ENCODE assay signal across 6 cellular contexts in genomic region chr19:57500400-57500799, GRCh38. TPM values are rescaled to one million over a fixed set of nuclear protein-coding genes. Genes with fewer than 3 reads are reported as not detected.
DNase-seq lines count a peak whose midpoint lies in the region; TF ChIP-seq lines count a peak whose summit lies in the region.
"Not testable (repeated sequence)": the region's sequence is repeated elsewhere in the genome, so short reads cannot be mapped to it uniquely, and the experiment has no call there.

No MANE protein-coding gene starts in this region.

- H3K9ac ChIP-seq in mesenchymal stem cell (ENCODE audit: low read length), result peak overlapping the region; percentile 87

- not testable (repeated sequence) for H2BK15ac ChIP-seq in mesenchymal stem cell (ENCODE audit: low read depth, poor library complexity, severe bottlenecking)

- H3K27ac Mint-ChIP-seq in activated T-helper 2 cell treated with anti-CD3 and anti-CD28 coated beads, Interferon-gamma antibody, Interleukin-2, Interleukin-4, amounts not matched to agents 10 μg/mL and 5 μg/mL and 100 μg/mL, durations not matched to agents 14 hours and 24 hours and 36 hours, result peak overlapping the region; percentile 8

- not testable (repeated sequence) for H3K18ac ChIP-seq in mesenchymal stem cell (ENCODE audit: low read depth in 1 of 2, low read length in 2 of 2)

- H3K14ac ChIP-seq in mesenchymal stem cell (ENCODE audit: low read length in 2 of 2), result peak overlapping the region in 1 of 2 experiments; percentile 41

- not testable (repeated sequence) for H2BK12ac ChIP-seq in mesenchymal stem cell (ENCODE audit: low read length in 2 of 2)

- not testable (repeated sequence) for H4K91ac ChIP-seq in mesenchymal stem cell (ENCODE audit: low read length)

- H3K9me3 ChIP-seq in esophagus squamous epithelium, result peaks cover 0 to 50% (median 30%) of the 10 kb centered on the region in 3 donors
- not testable (repeated sequence) for H3K9me3 ChIP-seq in mesenchymal stem cell (ENCODE audit: control insufficient read depth, low read length)

- peaks cover 60% of the 10 kb centered on the region for H3K9me3 Mint-ChIP-seq in activated T-helper 2 cell treated with anti-CD3 and anti-CD28 coated beads, Interferon-gamma antibody, Interleukin-2, Interleukin-4, amounts not matched to agents 10 μg/mL and 5 μg/mL and 100 μg/mL, durations not matched to agents 14 hours and 24 hours and 36 hours

- intact Hi-C loops in activated T-helper 2 cell treated with anti-CD3 and anti-CD28 coated beads, Interferon-gamma antibody, Interleukin-2, Interleukin-4, amounts not matched to agents 10 μg/mL and 5 μg/mL and 100 μg/mL, durations not matched to agents 14 hours and 24 hours and 36 hours (cut with micrococcal nuclease); esophagus squamous epithelium (cut with DNase I): not testable (repeated sequence)

- H2BK120ac ChIP-seq in mesenchymal stem cell (ENCODE audit: low read depth, low read length), result not testable (repeated sequence)

- H3K27ac ChIP-seq in esophagus squamous epithelium; mesenchymal stem cell (ENCODE audit: low read length, poor library complexity, severe bottlenecking): not testable (repeated sequence)

- peak; percentile 6 for DNase-seq in GF-D8 (lab: John Stamatoyannopoulos, UW)
- peak; percentile 16 for DNase-seq in NCI-H2171 treated with DMSO at 0.1 percent for 48 hours (lab: John Stamatoyannopoulos, UW)
- not testable (repeated sequence) for DNase-seq in activated T-helper 2 cell treated with anti-CD3 and anti-CD28 coated beads, Interferon-gamma antibody, Interleukin-2, Interleukin-4, amounts not matched to agents 10 μg/mL and 5 μg/mL and 100 μg/mL, durations not matched to agents 14 hours and 24 hours and 36 hours (ENCODE audit: low spot score); esophagus squamous epithelium (lab: John Stamatoyannopoulos, UW)
- DNase-seq in mesenchymal stem cell, result peak; percentile 43
- DNase-seq in stromal cell of bone marrow (ENCODE audit: low read depth), result peak; percentile 26

- not testable (repeated sequence) for H2BK5ac ChIP-seq in mesenchymal stem cell (ENCODE audit: low read depth, low read length, poor library complexity, severe bottlenecking)

- H3K79me1 ChIP-seq in mesenchymal stem cell (replicated peaks; ENCODE audit: low read length, poor library complexity, severe bottlenecking), result peaks cover 29% of the 10 kb centered on the region

- H3K4me3 ChIP-seq in esophagus squamous epithelium, result peak overlapping the region in 3 of 4 donors; percentile 83 to 93 (median 88)
- H3K4me3 ChIP-seq in mesenchymal stem cell (ENCODE audit: insufficient read depth in 1 of 2, low read depth in 1 of 2, low read length in 2 of 2), result peak overlapping the region in 1 of 2 experiments; percentile 78

- H4K8ac ChIP-seq in mesenchymal stem cell (ENCODE audit: low read length), result not testable (repeated sequence)

- H3K27me3 ChIP-seq in esophagus squamous epithelium; mesenchymal stem cell (ENCODE audit: control insufficient read depth in 1 of 2, insufficient read depth in 1 of 2, low read length in 2 of 2): not testable (repeated sequence)

- WGBS in esophagus squamous epithelium, 2 donors, result 0 to 7% methylated on average over 1 of the region's 4 CpGs
- WGBS in mesenchymal stem cell, result 19% methylated on average over 2 of the region's 4 CpGs

- TF ChIP-seq POLR2A in esophagus squamous epithelium (IDR thresholded peaks at IDR 0.05), result not testable (repeated sequence)

- not testable (repeated sequence) for TF ChIP-seq CTCF in esophagus squamous epithelium (IDR thresholded peaks at IDR 0.05)

- H3K4ac ChIP-seq in mesenchymal stem cell (ENCODE audit: low read depth in 1 of 2, low read length in 2 of 2), result not testable (repeated sequence)

- not testable (repeated sequence) for H2AFZ ChIP-seq in mesenchymal stem cell (ENCODE audit: low read depth, low read length)

- H3K36me3 ChIP-seq in esophagus squamous epithelium (peaks cover 3 to 43% (median 3%) of the 10 kb centered on the region in 3 donors), mesenchymal stem cell (ENCODE audit: control insufficient read depth in 1 of 2, insufficient read depth in 2 of 2, low read depth in 1 of 2, low read length in 2 of 2) (peaks cover 26 to 27% of the 10 kb centered on the region in 2 experiments)

- H3K4me3 Mint-ChIP-seq in activated T-helper 2 cell treated with anti-CD3 and anti-CD28 coated beads, Interferon-gamma antibody, Interleukin-2, Interleukin-4, amounts not matched to agents 10 μg/mL and 5 μg/mL and 100 μg/mL, durations not matched to agents 14 hours and 24 hours and 36 hours (ENCODE audit: low read depth), result peak overlapping the region; percentile 76

- peaks cover 16% of the 10 kb centered on the region for H3K4me1 Mint-ChIP-seq in activated T-helper 2 cell treated with anti-CD3 and anti-CD28 coated beads, Interferon-gamma antibody, Interleukin-2, Interleukin-4, amounts not matched to agents 10 μg/mL and 5 μg/mL and 100 μg/mL, durations not matched to agents 14 hours and 24 hours and 36 hours (ENCODE audit: low read depth)

- H3K4me2 ChIP-seq in mesenchymal stem cell (ENCODE audit: low read length, poor library complexity, severe bottlenecking), result peak overlapping the region; percentile 75

- not testable (repeated sequence) for H3K27me3 Mint-ChIP-seq in activated T-helper 2 cell treated with anti-CD3 and anti-CD28 coated beads, Interferon-gamma antibody, Interleukin-2, Interleukin-4, amounts not matched to agents 10 μg/mL and 5 μg/mL and 100 μg/mL, durations not matched to agents 14 hours and 24 hours and 36 hours (ENCODE audit: low read depth)

- H3K36me3 Mint-ChIP-seq in activated T-helper 2 cell treated with anti-CD3 and anti-CD28 coated beads, Interferon-gamma antibody, Interleukin-2, Interleukin-4, amounts not matched to agents 10 μg/mL and 5 μg/mL and 100 μg/mL, durations not matched to agents 14 hours and 24 hours and 36 hours (ENCODE audit: low read depth), result peaks cover 56% of the 10 kb centered on the region

- H3K4me1 ChIP-seq in esophagus squamous epithelium; mesenchymal stem cell (ENCODE audit: control insufficient read depth, insufficient read depth, low read depth, low read length): not testable (repeated sequence)

- not testable (repeated sequence) for H2AK5ac ChIP-seq in mesenchymal stem cell (ENCODE audit: low read length, severe bottlenecking)

- not testable (repeated sequence) for H3K23ac ChIP-seq in mesenchymal stem cell (ENCODE audit: low read length in 2 of 2)

RNA-seq across cellular contexts. Expression of gene ZNF773, which starts 0.7 kb away (rescaled TPM):
- total RNA-seq in activated T-helper 2 cell treated with anti-CD3 and anti-CD28 coated beads, Interferon-gamma antibody, Interleukin-2, Interleukin-4, amounts not matched to agents 10 μg/mL and 5 μg/mL and 100 μg/mL, durations not matched to agents 14 hours and 24 hours and 36 hours, result 4.5 and 6.0 TPM in 2 replicates
- 10 to 100 TPM in 1 of 4 donors, 1 to 10 TPM in 3; 1.9 to 14.5 (median 5.8) TPM for total RNA-seq in esophagus squamous epithelium
- polyA plus RNA-seq in mesenchymal stem cell (2013, experiment 1 of 2), result 5.2 TPM
- 4.7 TPM for polyA plus RNA-seq in mesenchymal stem cell (2013, experiment 2 of 2)

RNA-seq across cellular contexts. Expression of gene ZNF419, which starts 12.8 kb away (rescaled TPM):
- 4.8 and 5.1 TPM in 2 replicates for total RNA-seq in activated T-helper 2 cell treated with anti-CD3 and anti-CD28 coated beads, Interferon-gamma antibody, Interleukin-2, Interleukin-4, amounts not matched to agents 10 μg/mL and 5 μg/mL and 100 μg/mL, durations not matched to agents 14 hours and 24 hours and 36 hours
- 1 to 10 TPM in 3 of 4 donors, under 1 TPM in 1; 0.87 to 8.0 (median 3.3) TPM for total RNA-seq in esophagus squamous epithelium
- polyA plus RNA-seq in mesenchymal stem cell (2013, experiment 1 of 2), result 5.6 TPM
- 5.6 TPM for polyA plus RNA-seq in mesenchymal stem cell (2013, experiment 2 of 2)

RNA-seq across cellular contexts. Expression of gene ZNF772, which starts 23.0 kb away (rescaled TPM):
- 2.0 and 2.3 TPM in 2 replicates for total RNA-seq in activated T-helper 2 cell treated with anti-CD3 and anti-CD28 coated beads, Interferon-gamma antibody, Interleukin-2, Interleukin-4, amounts not matched to agents 10 μg/mL and 5 μg/mL and 100 μg/mL, durations not matched to agents 14 hours and 24 hours and 36 hours
- total RNA-seq in esophagus squamous epithelium, result 10 to 100 TPM in 1 of 4 donors, 1 to 10 TPM in 3; 3.3 to 10.9 (median 6.3) TPM
- 4.6 TPM for polyA plus RNA-seq in mesenchymal stem cell (2013, experiment 1 of 2)
- polyA plus RNA-seq in mesenchymal stem cell (2013, experiment 2 of 2), result 4.5 TPM

RNA-seq across cellular contexts. Expression of gene ZNF549, which starts 26.8 kb away (rescaled TPM):
- total RNA-seq in activated T-helper 2 cell treated with anti-CD3 and anti-CD28 coated beads, Interferon-gamma antibody, Interleukin-2, Interleukin-4, amounts not matched to agents 10 μg/mL and 5 μg/mL and 100 μg/mL, durations not matched to agents 14 hours and 24 hours and 36 hours, result 3.5 and 4.1 TPM in 2 replicates
- total RNA-seq in esophagus squamous epithelium, result 1 to 10 TPM; 1.3 to 4.8 (median 2.3) TPM
- 2.3 TPM for polyA plus RNA-seq in mesenchymal stem cell (2013, experiment 1 of 2)
- polyA plus RNA-seq in mesenchymal stem cell (2013, experiment 2 of 2), result 2.1 TPM

RNA-seq across cellular contexts. Expression of gene VN1R1, which starts 43.5 kb away (rescaled TPM):
- 0.09 TPM in 1 of 2 replicates, not detected in the other for total RNA-seq in activated T-helper 2 cell treated with anti-CD3 and anti-CD28 coated beads, Interferon-gamma antibody, Interleukin-2, Interleukin-4, amounts not matched to agents 10 μg/mL and 5 μg/mL and 100 μg/mL, durations not matched to agents 14 hours and 24 hours and 36 hours
- 1 to 10 TPM in 1 of 4 donors, under 1 TPM in 1, not detected in 2; 0.40 to 1.1 TPM for total RNA-seq in esophagus squamous epithelium
- polyA plus RNA-seq in mesenchymal stem cell (2013, experiment 1 of 2), result 0.32 TPM
- 0.38 TPM for polyA plus RNA-seq in mesenchymal stem cell (2013, experiment 2 of 2)
